34 cellular contexts compared by ENCODE assay signal in the genomic region with DNA sequence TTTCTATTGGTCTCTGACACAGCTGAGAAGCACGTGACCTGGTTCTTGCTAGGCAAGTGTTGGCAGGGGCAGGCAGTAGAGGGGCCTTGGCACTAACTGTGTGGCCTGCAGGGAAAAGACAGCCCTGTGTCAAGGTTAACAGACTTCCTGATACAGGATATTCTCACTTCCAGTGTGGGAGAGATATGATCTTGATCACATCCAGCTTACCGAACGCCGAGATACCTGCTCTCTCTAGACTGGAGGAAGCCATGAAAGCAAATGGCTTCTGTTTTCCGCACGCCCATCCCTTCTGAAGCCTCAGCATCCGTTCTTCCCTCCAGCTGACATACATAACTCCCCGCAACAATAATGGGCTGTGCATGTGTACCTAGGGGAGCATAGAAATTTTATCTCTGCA.
"Had no signal": no experiment of that assay in that cellular context is flagged by ENCODE, and none has a peak within 500 bp of the region (broad histone marks: within the 10 kb centered on the region; RNA-seq: fewer than 3 reads in every experiment).

No MANE protein-coding gene starts in this region.

- ATAC-seq: activated CD8-positive, alpha-beta T cell treated with anti-CD3 and anti-CD28 coated beads for 36 hours; activated naive CD4-positive, alpha-beta T cell treated with anti-CD3 and anti-CD28 coated beads, Interleukin-2, amount 50 U/mL, for 72 hours; activated T-cell treated with anti-CD3 and anti-CD28 coated beads, Interleukin-2, amount 50 U/mL, for 4 hours; activated T-cell treated with anti-CD3 and anti-CD28 coated beads, Interleukin-2, amount 50 U/mL, for 72 hours; activated T-helper 17 cell treated with anti-CD3 and anti-CD28 coated beads, Interleukin-2, amount 50 U/mL, for 72 hours; body of pancreas had no signal

- H3K4me3 Mint-ChIP-seq: activated B cell treated with CpG ODN at 0.5 μM for 24 hours; activated CD4-positive, alpha-beta memory T cell treated with anti-CD3 and anti-CD28 coated beads for 36 hours; activated CD4-positive, alpha-beta T cell treated with anti-CD3 and anti-CD28 coated beads, Interleukin-2, amount 10 ng/mL, durations not matched to agents 24 days and 14 days; activated CD8-positive, alpha-beta T cell treated with anti-CD3 and anti-CD28 coated beads for 36 hours; activated naive CD4-positive, alpha-beta T cell treated with anti-CD3 and anti-CD28 coated beads for 36 hours; activated naive CD8-positive, alpha-beta T cell treated with anti-CD3 and anti-CD28 coated beads for 36 hours; activated T-cell treated with anti-CD3 and anti-CD28 coated beads, Interleukin-2, amount 50 U/mL, for 4 hours; activated T-cell treated with anti-CD3 and anti-CD28 coated beads, Interleukin-2, amount 50 U/mL, for 72 hours; activated T-helper 1 cell treated with anti-CD3 and anti-CD28 coated beads, Interleukin-12 subunit alpha, Interleukin-12 subunit beta, Interleukin-2, Interleukin-4 antibody, amounts not matched to agents 30 ng/mL and 10 ng/mL and 1 ng/mL, durations not matched to agents 14 hours and 24 hours and 36 hours; activated T-helper 17 cell treated with anti-CD3 and anti-CD28 coated beads, Interleukin-2, amount 50 U/mL, for 72 hours; T-helper 1 cell treated with Interleukin-12 subunit alpha and Interleukin-12 subunit beta and Interleukin-4 antibody, amounts not matched to agents 30 μg/mL and 1 μg/mL, for 36 hours; T-helper 2 cell treated with Interferon-gamma antibody and Interleukin-4, amounts not matched to agents 5 μg/mL and 100 μg/mL, for 36 hours had no signal

- H3K36me3 Mint-ChIP-seq: activated CD4-positive, alpha-beta memory T cell treated with anti-CD3 and anti-CD28 coated beads for 36 hours; activated naive CD4-positive, alpha-beta T cell treated with anti-CD3 and anti-CD28 coated beads, Interleukin-2, amount 50 U/mL, for 72 hours; activated naive CD8-positive, alpha-beta T cell treated with anti-CD3 and anti-CD28 coated beads for 36 hours had no signal

- H3K27me3 ChIP-seq: adrenal gland, body of pancreas, brain microvascular endothelial cell, breast epithelium had no signal

- H3K27ac Mint-ChIP-seq: activated B cell treated with CpG ODN at 0.5 μM for 24 hours; activated CD4-positive, alpha-beta memory T cell treated with anti-CD3 and anti-CD28 coated beads for 36 hours; activated CD4-positive, alpha-beta T cell treated with anti-CD3 and anti-CD28 coated beads, Interleukin-2, amount 10 ng/mL, durations not matched to agents 24 days and 14 days; activated CD8-positive, alpha-beta T cell treated with anti-CD3 and anti-CD28 coated beads for 36 hours; activated naive CD4-positive, alpha-beta T cell treated with anti-CD3 and anti-CD28 coated beads for 36 hours; activated naive CD4-positive, alpha-beta T cell treated with anti-CD3 and anti-CD28 coated beads, Interleukin-2, amount 50 U/mL, for 72 hours; activated naive CD8-positive, alpha-beta T cell treated with anti-CD3 and anti-CD28 coated beads for 36 hours; activated T-cell treated with anti-CD3 and anti-CD28 coated beads, Interleukin-2, amount 50 U/mL, for 72 hours; activated T-helper 1 cell treated with anti-CD3 and anti-CD28 coated beads, Interleukin-12 subunit alpha, Interleukin-12 subunit beta, Interleukin-2, Interleukin-4 antibody, amounts not matched to agents 30 ng/mL and 10 ng/mL and 1 ng/mL, durations not matched to agents 14 hours and 24 hours and 36 hours; activated T-helper 17 cell treated with anti-CD3 and anti-CD28 coated beads, Interleukin-2, amount 50 U/mL, for 72 hours; T-helper 1 cell treated with Interleukin-12 subunit alpha and Interleukin-12 subunit beta and Interleukin-4 antibody, amounts not matched to agents 30 μg/mL and 1 μg/mL, for 36 hours; T-helper 2 cell treated with Interferon-gamma antibody and Interleukin-4, amounts not matched to agents 5 μg/mL and 100 μg/mL, for 36 hours had no signal

- H3K9me3 Mint-ChIP-seq: activated B cell treated with CpG ODN at 0.5 μM for 24 hours; activated CD4-positive, alpha-beta memory T cell treated with anti-CD3 and anti-CD28 coated beads for 36 hours; activated CD4-positive, alpha-beta T cell treated with anti-CD3 and anti-CD28 coated beads, Interleukin-2, amount 10 ng/mL, durations not matched to agents 24 days and 14 days; activated CD8-positive, alpha-beta T cell treated with anti-CD3 and anti-CD28 coated beads for 36 hours; activated naive CD4-positive, alpha-beta T cell treated with anti-CD3 and anti-CD28 coated beads for 36 hours; activated naive CD4-positive, alpha-beta T cell treated with anti-CD3 and anti-CD28 coated beads, Interleukin-2, amount 50 U/mL, for 72 hours; activated naive CD8-positive, alpha-beta T cell treated with anti-CD3 and anti-CD28 coated beads for 36 hours; activated T-cell treated with anti-CD3 and anti-CD28 coated beads, Interleukin-2, amount 50 U/mL, for 4 hours; activated T-cell treated with anti-CD3 and anti-CD28 coated beads, Interleukin-2, amount 50 U/mL, for 72 hours; activated T-helper 1 cell treated with anti-CD3 and anti-CD28 coated beads, Interleukin-12 subunit alpha, Interleukin-12 subunit beta, Interleukin-2, Interleukin-4 antibody, amounts not matched to agents 30 ng/mL and 10 ng/mL and 1 ng/mL, durations not matched to agents 14 hours and 24 hours and 36 hours; activated T-helper 17 cell treated with anti-CD3 and anti-CD28 coated beads, Interleukin-2, amount 50 U/mL, for 72 hours; T-helper 1 cell treated with Interleukin-12 subunit alpha and Interleukin-12 subunit beta and Interleukin-4 antibody, amounts not matched to agents 30 μg/mL and 1 μg/mL, for 36 hours; T-helper 2 cell treated with Interferon-gamma antibody and Interleukin-4, amounts not matched to agents 5 μg/mL and 100 μg/mL, for 36 hours had no signal

- DNase-seq: activated B cell treated with CpG ODN at 0.5 μM for 24 hours; activated CD4-positive, alpha-beta memory T cell treated with anti-CD3 and anti-CD28 coated beads for 36 hours; activated CD4-positive, alpha-beta T cell treated with anti-CD3 and anti-CD28 coated beads for 4 hours; activated CD4-positive, alpha-beta T cell treated with anti-CD3 and anti-CD28 coated beads, Interleukin-2, amount 10 ng/mL, durations not matched to agents 24 days and 14 days; activated CD4-positive, alpha-beta T cell treated with anti-CD3 and anti-CD28 coated beads, Interleukin-2, amount 50 U/mL, for 4 hours; activated CD4-positive, CD25-positive, alpha-beta regulatory T cell treated with anti-CD3 and anti-CD28 coated beads, Interleukin-2, amount 50 U/mL, for 72 hours; activated CD8-positive, alpha-beta memory T cell treated with anti-CD3 and anti-CD28 coated beads, Interleukin-2, amount 50 U/mL, for 4 hours; activated CD8-positive, alpha-beta T cell treated with anti-CD3 and anti-CD28 coated beads for 36 hours; activated effector memory CD4-positive, alpha-beta T cell treated with anti-CD3 and anti-CD28 coated beads, Interleukin-2, amount 50 U/mL, for 16 hours; activated gamma-delta T cell treated with Interleukin-2 at 50 U/mL for 16 hours; activated naive CD4-positive, alpha-beta T cell; activated naive CD4-positive, alpha-beta T cell treated with anti-CD3 and anti-CD28 coated beads for 36 hours; activated naive CD4-positive, alpha-beta T cell treated with anti-CD3 and anti-CD28 coated beads, Interleukin-2, amount 50 U/mL, for 16 hours; activated naive CD8-positive, alpha-beta T cell treated with anti-CD3 and anti-CD28 coated beads for 36 hours; activated T-cell treated with anti-CD3 and anti-CD28 coated beads for 4 hours; activated T-cell treated with anti-CD3 and anti-CD28 coated beads, Interleukin-2, amount 50 U/mL, for 1 hour; activated T-cell treated with anti-CD3 and anti-CD28 coated beads, Interleukin-2, amount 50 U/mL, for 4 hours; activated T-cell treated with anti-CD3 and anti-CD28 coated beads, Interleukin-2, amount 50 U/mL, for 72 hours; adrenal gland; amniotic stem cell; aorta; body of pancreas; brain microvascular endothelial cell; central memory CD4-positive, alpha-beta T cell; T-helper 1 cell; T-helper 2 cell; T-helper 9 cell had no signal

- H3K4me1 ChIP-seq: adrenal gland, body of pancreas, breast epithelium had no signal

- H3K9me3 ChIP-seq: adrenal gland, body of pancreas, breast epithelium had no signal

- H3K36me3 ChIP-seq: brain microvascular endothelial cell, breast epithelium had no signal

- H3K27ac ChIP-seq: adrenal gland, body of pancreas, brain microvascular endothelial cell, breast epithelium, VCaP had no signal

- H3K4me3 ChIP-seq: adrenal gland, body of pancreas, breast epithelium had no signal

- H3K27me3 Mint-ChIP-seq: activated B cell treated with CpG ODN at 0.5 μM for 24 hours; activated CD4-positive, alpha-beta memory T cell treated with anti-CD3 and anti-CD28 coated beads for 36 hours; activated CD4-positive, alpha-beta T cell treated with anti-CD3 and anti-CD28 coated beads, Interleukin-2, amount 10 ng/mL, durations not matched to agents 24 days and 14 days; activated CD8-positive, alpha-beta T cell treated with anti-CD3 and anti-CD28 coated beads for 36 hours; activated naive CD8-positive, alpha-beta T cell treated with anti-CD3 and anti-CD28 coated beads for 36 hours had no signal

- H3K4me1 Mint-ChIP-seq: activated B cell treated with CpG ODN at 0.5 μM for 24 hours; activated CD4-positive, alpha-beta T cell treated with anti-CD3 and anti-CD28 coated beads, Interleukin-2, amount 10 ng/mL, durations not matched to agents 24 days and 14 days; activated naive CD8-positive, alpha-beta T cell treated with anti-CD3 and anti-CD28 coated beads for 36 hours; activated T-helper 17 cell treated with anti-CD3 and anti-CD28 coated beads, Interleukin-2, amount 50 U/mL, for 72 hours had no signal
